ENCODE assay signal across 8 cellular contexts in the genomic region with DNA sequence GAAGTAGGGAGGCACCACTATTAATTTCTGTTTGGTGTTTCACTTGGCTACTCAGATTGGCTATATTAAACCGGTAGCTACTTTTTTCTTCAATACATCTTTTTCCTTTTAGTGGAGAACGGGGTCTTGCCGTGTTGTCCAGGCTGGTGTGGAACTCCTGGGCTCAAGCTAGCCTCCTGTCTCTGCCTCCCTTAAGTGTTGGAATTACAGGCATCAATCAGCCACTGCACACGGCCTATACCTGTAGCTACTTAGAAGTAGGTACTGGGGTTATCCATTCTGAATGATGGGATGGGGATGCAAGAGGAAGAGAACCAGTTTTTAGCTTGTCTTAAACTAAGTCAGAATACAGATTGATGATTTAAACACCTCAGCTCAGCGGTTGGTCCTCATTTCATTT. TPM values are rescaled to one million over a fixed set of nuclear protein-coding genes. Genes with fewer than 3 reads are reported as not detected.
DNase-seq lines count a peak whose midpoint lies in the region; ATAC-seq and TF ChIP-seq lines count a peak whose summit lies in the region.

No MANE protein-coding gene starts in this region.

- H3K27ac Mint-ChIP-seq in Caco-2 (ENCODE audit: unreplicated experiment): peak overlapping the region; percentile 92
- H3K27ac Mint-ChIP-seq in endothelial cell (ENCODE audit: unreplicated experiment): peak overlapping the region; percentile 54

- H4K20me1 ChIP-seq in osteoblast (ENCODE audit: insufficient read depth, low read length): peaks cover 35% of the 10 kb centered on the region

- H3K4me3 ChIP-seq in Caco-2 (ENCODE audit: low read depth, low read length): peak overlapping the region; percentile 79
- peak overlapping the region; percentile 79 for H3K4me3 ChIP-seq in NT2/D1 (ENCODE audit: insufficient read length, low read depth)
- H3K4me3 ChIP-seq in osteoblast (ENCODE audit: insufficient read depth, low read length): peak overlapping the region; percentile 88

- CTCF ChIA-PET in Caco-2 (lab: Charles Lee): interaction anchor here (0.7 kb wide), 1 partner anchor 71 kb away, joined by 3 read pairs; no protein-coding TSS in a partner anchor

- H2AFZ ChIP-seq in osteoblast (ENCODE audit: low read length): no peak overlapping the region

- DNase-seq in Caco-2 (no peak), NT2/D1 (ENCODE audit: low read depth, low spot score) (no peak), endothelial cell (ENCODE audit: low spot score) (no peak), osteoblast (ENCODE audit: insufficient read length, low spot score, missing footprints) (no peak), inferior parietal cortex (ENCODE audit: extremely low spot score) (no peak)

- TF ChIP-seq CTCF in Caco-2 (IDR thresholded peaks at IDR 0.05; ENCODE audit: insufficient read depth in 1 of 2, low read depth in 1 of 2, low read length in 1 of 2, severe bottlenecking in 1 of 2, unreplicated experiment in 1 of 2): no peak
- no peak for TF ChIP-seq CTCF in endothelial cell (IDR thresholded peaks at IDR 0.05; ENCODE audit: unreplicated experiment)
- TF ChIP-seq CTCF in osteoblast (IDR thresholded peaks at IDR 0.05; ENCODE audit: extremely low read depth, low read depth, low read length): no peak

- H3K79me2 ChIP-seq in osteoblast (ENCODE audit: insufficient read depth, low read length): peaks cover 65% of the 10 kb centered on the region

- H3K36me3 Mint-ChIP-seq in Caco-2 (ENCODE audit: insufficient read depth, unreplicated experiment): peaks cover 64% of the 10 kb centered on the region
- H3K36me3 Mint-ChIP-seq in endothelial cell (ENCODE audit: low read depth, unreplicated experiment): peaks cover 4% of the 10 kb centered on the region

- peaks cover 7% of the 10 kb centered on the region for H3K4me1 Mint-ChIP-seq in Caco-2 (ENCODE audit: low read depth, unreplicated experiment)
- H3K4me1 Mint-ChIP-seq in endothelial cell (ENCODE audit: unreplicated experiment): peaks cover 30% of the 10 kb centered on the region

- H3K36me3 ChIP-seq in Caco-2 (ENCODE audit: control insufficient read depth, insufficient read depth, low read length) (no peaks in the 10 kb centered on the region), NT2/D1 (ENCODE audit: insufficient read depth, insufficient read length, low read length) (peaks cover 32% of the 10 kb centered on the region), osteoblast (ENCODE audit: insufficient read depth, low read length) (no peaks in the 10 kb centered on the region)

- no peaks in the 10 kb centered on the region for H3K9me3 ChIP-seq in Caco-2
- no peaks in the 10 kb centered on the region for H3K9me3 ChIP-seq in NT2/D1 (ENCODE audit: insufficient read depth, low read length)
- H3K9me3 ChIP-seq in osteoblast (ENCODE audit: low read depth, low read length): no peaks in the 10 kb centered on the region

- H3K27me3 ChIP-seq in Caco-2 (replicated peaks; ENCODE audit: control insufficient read depth, insufficient read depth, low read length) (no peaks in the 10 kb centered on the region), NT2/D1 (ENCODE audit: insufficient read depth, insufficient read length) (no peaks in the 10 kb centered on the region), osteoblast (ENCODE audit: insufficient read depth, low read length) (no peaks in the 10 kb centered on the region)

- ATAC-seq in HG02571 (IDR thresholded peaks at IDR 0.05; ENCODE audit: unreplicated experiment) (no peak), HG03135 (IDR thresholded peaks at IDR 0.05; ENCODE audit: unreplicated experiment) (no peak), GM21619 (IDR thresholded peaks at IDR 0.05; ENCODE audit: unreplicated experiment) (no peak)

- H3K9ac ChIP-seq in NT2/D1 (ENCODE audit: insufficient read length, low read depth): peak overlapping the region; percentile 92

- intact Hi-C loops in Caco-2 (cut with micrococcal nuclease; ENCODE audit: unreplicated experiment): loop anchor here (5.0 kb wide), 2 partner anchors 126 to 139 kb away; a partner anchor contains a TSS

- H3K4me2 ChIP-seq in osteoblast (ENCODE audit: insufficient read depth, low read length): peak overlapping the region; percentile 98

- H3K27ac ChIP-seq in osteoblast (ENCODE audit: low read depth, low read length): no peak overlapping the region

- POLR2A ChIA-PET in Caco-2 (lab: Charles Lee): interaction anchor here (0.7 kb wide), 2 partner anchors 11 to 124 kb away, joined by 3 read pairs; a partner anchor contains a TSS

- BruUV-seq in Caco-2 (replicated peaks; lab: Mats Ljungman, UMichigan): no TSS peak

- H3K9me3 Mint-ChIP-seq in Caco-2 (ENCODE audit: unreplicated experiment) (no peaks in the 10 kb centered on the region), endothelial cell (ENCODE audit: unreplicated experiment) (no peaks in the 10 kb centered on the region)

- H3K4me1 ChIP-seq in Caco-2 (0 out of 2 replicates have a peak, but pooled peaks cover 13% of the 10 kb centered on the region), NT2/D1 (ENCODE audit: insufficient read depth, insufficient read length) (peaks cover 3% of the 10 kb centered on the region), osteoblast (ENCODE audit: insufficient read depth, low read length) (peaks cover 30% of the 10 kb centered on the region)

- H3K27me3 Mint-ChIP-seq in Caco-2 (ENCODE audit: insufficient read depth, unreplicated experiment) (no peaks in the 10 kb centered on the region), endothelial cell (ENCODE audit: unreplicated experiment) (peaks cover 4% of the 10 kb centered on the region)

- peak overlapping the region; percentile 93 for H3K4me3 Mint-ChIP-seq in Caco-2 (ENCODE audit: unreplicated experiment)
- peak overlapping the region; percentile 98 for H3K4me3 Mint-ChIP-seq in endothelial cell (ENCODE audit: unreplicated experiment)

RNA-seq across cellular contexts. Expression of a gene that starts 1.7 kb away (rescaled TPM):
- 192 and 193 TPM in 2 replicates for total RNA-seq in Caco-2 (2022)
- 214 TPM for total RNA-seq in endothelial cell (ENCODE audit: unreplicated experiment)
- 52.8 and 58.6 TPM in 2 replicates for total RNA-seq in osteoblast
